8 cellular contexts compared by ENCODE assay signal in genomic region chr20:32762754-32763201, GRCh38. TPM values are rescaled to one million over a fixed set of nuclear protein-coding genes. Genes with fewer than 3 reads are reported as not detected.
A peak's percentile ranks its signal among the peaks of the same experiment; 100 is the strongest.
DNase-seq lines count a peak whose midpoint lies in the region; ATAC-seq and TF ChIP-seq lines count a peak whose summit lies in the region.

No MANE protein-coding gene starts in this region.

- H3K27me3 Mint-ChIP-seq in chondrocyte (ENCODE audit: low read depth): no peaks in the 10 kb centered on the region

- H3K36me3 ChIP-seq in BLaER1 (no peaks in the 10 kb centered on the region), OCI-LY3 (replicated peaks; ENCODE audit: low read depth, low read length) (no peaks in the 10 kb centered on the region), mucosa of rectum (ENCODE audit: control insufficient read depth in 2 of 2, insufficient read depth in 2 of 2, low read length in 2 of 2) (no peaks in the 10 kb centered on the region)

- ATAC-seq in GM19328 (IDR thresholded peaks at IDR 0.05; ENCODE audit: unreplicated experiment) (peak; percentile 20), GM21825 (IDR thresholded peaks at IDR 0.05; ENCODE audit: unreplicated experiment) (no peak)

- no peaks in the 10 kb centered on the region for H3K36me3 Mint-ChIP-seq in chondrocyte (ENCODE audit: low read depth)

- TF ChIP-seq CTCF in OCI-LY3 (IDR thresholded peaks at IDR 0.05; ENCODE audit: low read depth, low read length) (no peak), chondrocyte (IDR thresholded peaks at IDR 0.05) (no peak)

- H3K4me3 ChIP-seq in BLaER1 (peak overlapping the region; percentile 94), OCI-LY3 (ENCODE audit: low read length) (peak overlapping the region; percentile 91), mucosa of rectum (ENCODE audit: low read length in 2 of 2) (peak overlapping the region; percentile 58 to 81)

- peaks cover 32% of the 10 kb centered on the region for H3K27me3 ChIP-seq in BLaER1
- H3K27me3 ChIP-seq in OCI-LY3 (ENCODE audit: low read depth, low read length): no peaks in the 10 kb centered on the region
- H3K27me3 ChIP-seq in mucosa of rectum (ENCODE audit: control insufficient read depth in 2 of 2, insufficient read depth in 2 of 2, low read length in 2 of 2): no peaks in the 10 kb centered on the region

- H3K9ac ChIP-seq in BLaER1: peak overlapping the region; percentile 81
- peak overlapping the region; percentile 80 for H3K9ac ChIP-seq in OCI-LY3 (ENCODE audit: low read length)
- H3K9ac ChIP-seq in mucosa of rectum (ENCODE audit: low read depth in 1 of 2, low read length in 2 of 2): peak overlapping the region; percentile 66 to 74

- H3K27ac Mint-ChIP-seq in chondrocyte (ENCODE audit: unreplicated experiment): no peak overlapping the region

- H3K79me2 ChIP-seq in OCI-LY3 (ENCODE audit: low read length): no peaks in the 10 kb centered on the region

- H4K20me1 ChIP-seq in BLaER1 (peaks cover 10% of the 10 kb centered on the region), OCI-LY3 (ENCODE audit: insufficient read depth, low read length) (no peaks in the 10 kb centered on the region)

- H3K9me3 ChIP-seq in BLaER1: no peaks in the 10 kb centered on the region
- H3K9me3 ChIP-seq in OCI-LY3 (ENCODE audit: insufficient read depth, low read length): no peaks in the 10 kb centered on the region
- no peaks in the 10 kb centered on the region for H3K9me3 ChIP-seq in mucosa of rectum (ENCODE audit: control insufficient read depth in 2 of 2, low read length in 2 of 2)

- H3K4me3 Mint-ChIP-seq in chondrocyte (ENCODE audit: unreplicated experiment): peak overlapping the region; percentile 92

- H3K27ac ChIP-seq in BLaER1 (peak overlapping the region; percentile 71), OCI-LY3 (ENCODE audit: low read length) (no peak overlapping the region), mucosa of rectum (ENCODE audit: low read depth in 2 of 2, low read length in 2 of 2) (no peak overlapping the region)

- H3K4me1 ChIP-seq in BLaER1: peaks cover 38% of the 10 kb centered on the region
- peaks cover 11% of the 10 kb centered on the region for H3K4me1 ChIP-seq in OCI-LY3 (ENCODE audit: low read length)
- peaks cover 9 to 12% of the 10 kb centered on the region in 2 donors for H3K4me1 ChIP-seq in mucosa of rectum (ENCODE audit: control insufficient read depth in 2 of 2, insufficient read depth in 2 of 2, low read length in 2 of 2)

- peak overlapping the region; percentile 63; the same call in 1 of the 2 replicates for H2AFZ ChIP-seq in OCI-LY3 (ENCODE audit: low read depth, low read length)

- H3K9me3 Mint-ChIP-seq in chondrocyte (ENCODE audit: low read depth): no peaks in the 10 kb centered on the region

- peak overlapping the region; percentile 99 for H3K4me2 ChIP-seq in BLaER1
- H3K4me2 ChIP-seq in OCI-LY3 (ENCODE audit: low read length): peak overlapping the region; percentile 96

- peak; percentile 79 for DNase-seq in chondrocyte (ENCODE audit: low spot score)
- DNase-seq in cortex of kidney (lab: John Stamatoyannopoulos, UW): no peak
- no peak for DNase-seq in NCI-H1694 treated with DMSO at 0.1 percent for 48 hours (lab: John Stamatoyannopoulos, UW)

- peaks cover 19% of the 10 kb centered on the region for H3K4me1 Mint-ChIP-seq in chondrocyte (ENCODE audit: low read depth)

RNA-seq across cellular contexts. Expression of gene DNMT3B, which starts 0.6 kb away (rescaled TPM):
- 2.0 to 4.8 TPM (median 4.7 TPM) in 3 replicates for total RNA-seq in chondrocyte

RNA-seq across cellular contexts. Expression of gene COMMD7, which starts 19.5 kb away (rescaled TPM):
- 34.4 to 83.2 TPM (median 82.9 TPM) in 3 replicates for total RNA-seq in chondrocyte

RNA-seq across cellular contexts. Expression of gene MAPRE1, which starts 57.0 kb away (rescaled TPM):
- total RNA-seq in chondrocyte: 121 to 177 TPM (median 176 TPM) in 3 replicates
